Comparison of ENCODE assay signal across 8 cellular contexts in the genomic region with DNA sequence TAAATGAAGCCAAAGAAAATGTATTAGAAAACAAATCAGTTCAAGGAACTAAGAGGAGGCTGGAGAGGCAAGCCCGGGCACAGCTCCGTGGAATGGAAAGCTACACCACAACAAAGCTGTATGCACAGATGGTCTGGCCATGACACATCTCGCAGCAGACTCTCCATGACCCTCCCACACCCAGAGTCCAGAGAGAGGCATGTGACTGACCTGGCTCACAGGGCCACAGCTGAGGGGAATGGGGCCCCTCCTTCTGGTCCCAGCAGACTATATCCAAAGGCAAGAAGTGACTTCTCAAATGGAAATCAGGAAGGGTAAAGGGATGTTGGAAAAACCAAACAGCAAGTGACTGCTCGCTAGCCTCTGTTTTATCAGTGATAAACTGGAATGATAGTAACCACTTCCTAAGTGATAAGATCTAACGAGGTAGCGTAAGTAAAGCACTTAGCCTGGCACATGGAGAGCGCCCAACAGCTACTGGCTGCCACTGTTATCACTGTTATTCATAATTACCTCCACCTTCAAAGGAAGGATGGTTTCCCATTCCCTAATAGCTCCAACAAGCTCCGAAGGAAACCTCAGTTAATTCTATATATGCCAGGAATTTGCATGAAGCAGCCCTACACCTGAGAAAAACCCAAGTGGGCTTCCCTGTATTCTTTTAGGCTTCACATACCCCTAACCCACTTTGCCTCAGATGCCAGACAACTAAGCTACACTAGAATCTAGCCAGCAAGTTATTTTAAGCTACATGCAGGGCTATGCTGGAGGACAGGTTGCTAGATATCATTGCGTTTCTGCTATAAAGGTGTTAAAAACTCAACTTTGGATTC. TPM values are rescaled to one million over a fixed set of nuclear protein-coding genes. Genes with fewer than 3 reads are reported as not detected.
DNase-seq lines count a peak whose midpoint lies in the region; ATAC-seq and TF ChIP-seq lines count a peak whose summit lies in the region.

No MANE protein-coding gene starts in this region.

- H4K20me1 ChIP-seq in BLaER1 treated with 17β-estradiol and CSF1 and Interleukin-3, amounts not matched to agents 10 nM and 100 nM, result peaks cover 0 to 12% (median 3%) of the 10 kb centered on the region in 11 experiments; a peak in 9 of 22 replicates

- ATAC-seq in activated CD8-positive, alpha-beta T cell treated with anti-CD3 and anti-CD28 coated beads for 36 hours, result peak; percentile 46
- ATAC-seq in GM18498 (IDR thresholded peaks at IDR 0.05; ENCODE audit: unreplicated experiment) (no peak), HG03039 (IDR thresholded peaks at IDR 0.05; ENCODE audit: unreplicated experiment) (no peak)

- H3K27ac Mint-ChIP-seq in activated CD8-positive, alpha-beta T cell treated with anti-CD3 and anti-CD28 coated beads for 36 hours, result peak overlapping the region; percentile 53

- DNase-seq in activated CD8-positive, alpha-beta T cell treated with anti-CD3 and anti-CD28 coated beads for 36 hours, result no peak
- DNase-seq in kidney tubule cell (ENCODE audit: low spot score) (peak; percentile 84), testis (no peak)
- DNase-seq in NK-92 treated with Interleukin-12 subunit alpha and Interleukin-12 subunit beta, amount 100 ng/mL, for 24 hours (lab: John Stamatoyannopoulos, UW), result no peak

- H3K4me2 ChIP-seq in BLaER1 treated with 17β-estradiol and CSF1 and Interleukin-3, amounts not matched to agents 10 nM and 100 nM, result peak overlapping the region; percentile 46 to 78 (median 65)

- H3K4me1 ChIP-seq in BLaER1 treated with 17β-estradiol and CSF1 and Interleukin-3, amounts not matched to agents 10 nM and 100 nM, result peaks cover 32 to 78% (median 41%) of the 10 kb centered on the region in 10 experiments
- H3K4me1 ChIP-seq in HEK293 (ENCODE audit: control insufficient read depth, insufficient read depth, low read length) (peaks cover 16% of the 10 kb centered on the region), testis (no peaks in the 10 kb centered on the region)

- H3K27me3 Mint-ChIP-seq in activated CD8-positive, alpha-beta T cell treated with anti-CD3 and anti-CD28 coated beads for 36 hours, result no peaks in the 10 kb centered on the region

- no peak for TF ChIP-seq POLR2A in testis (IDR thresholded peaks at IDR 0.05)

- H3K27me3 ChIP-seq in BLaER1 treated with 17β-estradiol and CSF1 and Interleukin-3, amounts not matched to agents 10 nM and 100 nM, result no peaks in the 10 kb centered on the region
- no peaks in the 10 kb centered on the region for H3K27me3 ChIP-seq in testis

- H3K4me3 Mint-ChIP-seq in activated CD8-positive, alpha-beta T cell treated with anti-CD3 and anti-CD28 coated beads for 36 hours, result no peak overlapping the region

- H3K4me3 ChIP-seq in BLaER1 treated with 17β-estradiol and CSF1 and Interleukin-3, amounts not matched to agents 10 nM and 100 nM, result no peak overlapping the region
- H3K4me3 ChIP-seq in HEK293 (ENCODE audit: low read depth, low read length) (no peak overlapping the region), testis (no peak overlapping the region)

- no peaks in the 10 kb centered on the region for H3K9me3 Mint-ChIP-seq in activated CD8-positive, alpha-beta T cell treated with anti-CD3 and anti-CD28 coated beads for 36 hours

- 83 to 85% methylated on average over 7 to 9 of the region's 9 CpGs for WGBS in testis, 2 donors

- peak overlapping the region; percentile 11 to 79 (median 66); a peak in 21 of 22 replicates for H3K27ac ChIP-seq in BLaER1 treated with 17β-estradiol and CSF1 and Interleukin-3, amounts not matched to agents 10 nM and 100 nM
- H3K27ac ChIP-seq in HEK293 (ENCODE audit: extremely low read depth, low read depth, low read length) (peak overlapping the region; percentile 67), testis (no peak overlapping the region)

- POLR2A ChIA-PET in HEK293 (lab: Yijun Ruan, JAX), result interaction anchor here (1.0 to 1.1 kb wide), 2 partner anchors 8 to 9 kb away, joined by 3 read pairs; partner anchors contain the start of gene OSBPL3
- POLR2A ChIA-PET in activated CD8-positive, alpha-beta T cell treated with anti-CD3 and anti-CD28 coated beads for 36 hours (lab: Charles Lee), result interaction anchor here (0.7 to 2.0 kb wide), 4 partner anchors 10 to 150 kb away, joined by 3 to 6 read pairs (median 3); no protein-coding TSS in a partner anchor

- TF ChIP-seq CTCF in HEK293 (tag by site-specific recombination; IDR thresholded peaks at IDR 0.05) (no peak), testis (IDR thresholded peaks at IDR 0.05) (no peak)
- no peak for TF ChIP-seq CTCF in activated CD8-positive, alpha-beta T cell treated with anti-CD3 and anti-CD28 coated beads for 36 hours (IDR thresholded peaks at IDR 0.05)

- CTCF ChIA-PET in HEK293 (lab: Yijun Ruan, JAX), result interaction anchor here (0.5 to 1.9 kb wide), 4 partner anchors 11 to 159 kb away, joined by 3 to 5 read pairs (median 3); no protein-coding TSS in a partner anchor
- CTCF ChIA-PET in activated CD8-positive, alpha-beta T cell treated with anti-CD3 and anti-CD28 coated beads for 36 hours (lab: Charles Lee), result interaction anchor here (1.0 to 1.5 kb wide), 3 partner anchors 123 to 159 kb away, joined by 3 to 4 read pairs (median 4); no protein-coding TSS in a partner anchor

- intact Hi-C loops in activated CD8-positive, alpha-beta T cell treated with anti-CD3 and anti-CD28 coated beads for 36 hours (cut with micrococcal nuclease), result no loop called here
- intact Hi-C loops in testis (cut with DNase I; ENCODE audit: low total_unique reads), result no loop called here

- H3K36me3 Mint-ChIP-seq in activated CD8-positive, alpha-beta T cell treated with anti-CD3 and anti-CD28 coated beads for 36 hours (ENCODE audit: low read depth), result peaks cover 7% of the 10 kb centered on the region

- H3K9ac ChIP-seq in BLaER1 treated with 17β-estradiol and CSF1 and Interleukin-3, amounts not matched to agents 10 nM and 100 nM, result peak overlapping the region in 6 of 11 experiments; percentile 17 to 55 (median 36); a peak in 8 of 22 replicates

- no peaks in the 10 kb centered on the region for H3K9me3 ChIP-seq in BLaER1 treated with 17β-estradiol and CSF1 and Interleukin-3, amounts not matched to agents 10 nM and 100 nM (replicated peaks in 1 of 11)
- no peaks in the 10 kb centered on the region for H3K9me3 ChIP-seq in HEK293 (ENCODE audit: control insufficient read depth, insufficient read depth, low read depth, low read length)
- no peaks in the 10 kb centered on the region for H3K9me3 ChIP-seq in testis

- no peaks in the 10 kb centered on the region for H3K36me3 ChIP-seq in BLaER1 treated with 17β-estradiol and CSF1 and Interleukin-3, amounts not matched to agents 10 nM and 100 nM
- H3K36me3 ChIP-seq in HEK293 (ENCODE audit: control insufficient read depth in 2 of 2, insufficient read depth in 1 of 2, low read length in 2 of 2), result no peaks in the 10 kb centered on the region
- H3K36me3 ChIP-seq in testis (ENCODE audit: low read depth, missing control alignments), result no peaks in the 10 kb centered on the region

- H3K4me1 Mint-ChIP-seq in activated CD8-positive, alpha-beta T cell treated with anti-CD3 and anti-CD28 coated beads for 36 hours (ENCODE audit: low read depth), result peaks cover 74% of the 10 kb centered on the region

TF ChIP-seq in HEK293, 187 proteins besides CTCF, POLR2A, EP300 and RAD21:
- peak; percentile 16 for TF ChIP-seq SETDB1 (IDR thresholded peaks at IDR 0.05; ENCODE audit: insufficient read length, low read length)
- no peak for TF ChIP-seq ZNF423 (tag by site-specific recombination; IDR thresholded peaks at IDR 0.05)
- TF ChIP-seq MZF1 (tag by site-specific recombination; IDR thresholded peaks at IDR 0.05; ENCODE audit: borderline replicate concordance), result no peak
- TF ChIP-seq, protein P1, sequence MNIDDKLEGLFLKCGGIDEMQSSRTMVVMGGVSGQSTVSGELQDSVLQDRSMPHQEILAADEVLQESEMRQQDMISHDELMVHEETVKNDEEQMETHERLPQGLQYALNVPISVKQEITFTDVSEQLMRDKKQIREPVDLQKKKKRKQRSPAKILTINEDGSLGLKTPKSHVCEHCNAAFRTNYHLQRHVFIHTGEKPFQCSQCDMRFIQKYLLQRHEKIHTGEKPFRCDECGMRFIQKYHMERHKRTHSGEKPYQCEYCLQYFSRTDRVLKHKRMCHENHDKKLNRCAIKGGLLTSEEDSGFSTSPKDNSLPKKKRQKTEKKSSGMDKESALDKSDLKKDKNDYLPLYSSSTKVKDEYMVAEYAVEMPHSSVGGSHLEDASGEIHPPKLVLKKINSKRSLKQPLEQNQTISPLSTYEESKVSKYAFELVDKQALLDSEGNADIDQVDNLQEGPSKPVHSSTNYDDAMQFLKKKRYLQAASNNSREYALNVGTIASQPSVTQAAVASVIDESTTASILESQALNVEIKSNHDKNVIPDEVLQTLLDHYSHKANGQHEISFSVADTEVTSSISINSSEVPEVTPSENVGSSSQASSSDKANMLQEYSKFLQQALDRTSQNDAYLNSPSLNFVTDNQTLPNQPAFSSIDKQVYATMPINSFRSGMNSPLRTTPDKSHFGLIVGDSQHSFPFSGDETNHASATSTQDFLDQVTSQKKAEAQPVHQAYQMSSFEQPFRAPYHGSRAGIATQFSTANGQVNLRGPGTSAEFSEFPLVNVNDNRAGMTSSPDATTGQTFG (tag by site-specific recombination; IDR thresholded peaks at IDR 0.05; ENCODE audit: borderline replicate concordance), result no peak
- TF ChIP-seq ZNF529 (tag by site-specific recombination; IDR thresholded peaks at IDR 0.05; ENCODE audit: insufficient replicate concordance), result no peak
- peak; percentile 31; the same call in 1 of the 2 replicates for TF ChIP-seq ZFHX2 (tag by site-specific recombination; conservative IDR thresholded peaks at IDR 0.05)
- no peak for TF ChIP-seq ZNF184 (tag by site-specific recombination; IDR thresholded peaks at IDR 0.05)
- TF ChIP-seq, protein P2, sequence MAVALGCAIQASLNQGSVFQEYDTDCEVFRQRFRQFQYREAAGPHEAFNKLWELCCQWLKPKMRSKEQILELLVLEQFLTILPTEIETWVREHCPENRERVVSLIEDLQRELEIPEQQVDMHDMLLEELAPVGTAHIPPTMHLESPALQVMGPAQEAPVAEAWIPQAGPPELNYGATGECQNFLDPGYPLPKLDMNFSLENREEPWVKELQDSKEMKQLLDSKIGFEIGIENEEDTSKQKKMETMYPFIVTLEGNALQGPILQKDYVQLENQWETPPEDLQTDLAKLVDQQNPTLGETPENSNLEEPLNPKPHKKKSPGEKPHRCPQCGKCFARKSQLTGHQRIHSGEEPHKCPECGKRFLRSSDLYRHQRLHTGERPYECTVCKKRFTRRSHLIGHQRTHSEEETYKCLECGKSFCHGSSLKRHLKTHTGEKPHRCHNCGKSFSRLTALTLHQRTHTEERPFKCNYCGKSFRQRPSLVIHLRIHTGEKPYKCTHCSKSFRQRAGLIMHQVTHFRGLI (tag by site-specific recombination; IDR thresholded peaks at IDR 0.05), result 0 out of 2 replicates have a peak, but pooled peaks have one; percentile 20
- peak; percentile 59 for TF ChIP-seq OSR2 (tag by site-specific recombination; IDR thresholded peaks at IDR 0.05)

RNA-seq across cellular contexts. Expression of gene OSBPL3, which starts 8.4 kb away (rescaled TPM):
- total RNA-seq in activated CD8-positive, alpha-beta T cell treated with anti-CD3 and anti-CD28 coated beads for 36 hours, result 10 to 100 TPM; 44.6 to 45.7 TPM
- total RNA-seq in testis, result 1 to 10 TPM; 6.9 to 9.4 TPM
- 5.6 TPM for polyA plus RNA-seq in testis (ENCODE audit: insufficient read depth, low read depth, low replicate concordance)

Comparison
In these comparisons a context has a peak if more than half of its experiments do, and no peak if none do; other contexts are left out.
1. H3K27ac ChIP-seq: peak in BLaER1 treated with 17β-estradiol and CSF1 and Interleukin-3, amounts not matched to agents 10 nM and 100 nM (11 of 11) and HEK293 (single experiment); none in testis (0 of 2).
2. RNA of gene OSBPL3, which starts 8.4 kb away (total RNA-seq): 44.6 to 45.7 TPM in activated CD8-positive, alpha-beta T cell treated with anti-CD3 and anti-CD28 coated beads for 36 hours; 6.9 to 9.4 TPM in testis; every median in the first group is over 4 times any median in the second.